Comparison of ENCODE assay signal across 9 cellular contexts in the genomic region with DNA sequence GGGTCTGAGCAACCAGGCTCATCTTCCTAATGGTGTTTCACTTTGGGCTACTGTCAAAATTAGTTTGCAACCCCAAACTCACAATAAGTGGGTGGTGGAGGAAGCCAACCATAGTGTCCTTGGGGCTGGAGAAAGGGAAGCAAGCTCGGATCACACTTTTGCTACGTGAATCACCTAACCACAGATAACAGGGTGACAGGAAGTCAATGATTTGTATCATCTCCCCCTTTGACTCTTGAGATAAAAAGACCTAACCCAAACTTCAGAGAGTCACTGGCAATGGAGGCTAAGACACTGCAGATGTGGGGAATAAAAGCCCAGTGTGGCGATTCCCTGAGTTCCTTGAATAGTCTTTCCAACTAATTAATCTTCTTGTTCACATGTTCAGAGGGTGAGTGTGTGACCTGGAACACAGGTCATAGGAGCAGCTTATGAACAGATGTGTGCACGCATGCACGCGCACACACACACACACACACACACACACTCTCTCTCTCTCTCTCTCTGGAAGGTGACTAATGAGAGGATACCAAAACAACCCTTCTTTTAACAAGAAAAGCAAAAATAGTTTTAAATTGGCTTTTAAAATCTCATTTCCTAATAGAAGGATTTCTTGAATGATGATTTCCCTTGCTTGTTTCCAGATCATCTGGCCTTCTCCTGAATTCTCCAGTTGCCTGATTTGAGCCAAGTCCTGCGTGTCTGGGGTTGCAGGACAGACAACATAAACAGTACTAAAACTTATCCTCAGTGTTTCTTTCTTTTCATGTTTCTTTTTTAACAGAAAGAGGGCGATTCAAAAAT. TPM values are rescaled to one million over a fixed set of nuclear protein-coding genes. Genes with fewer than 3 reads are reported as not detected.
DNase-seq lines count a peak whose midpoint lies in the region; ATAC-seq and TF ChIP-seq lines count a peak whose summit lies in the region.
"Had no signal": no experiment of that assay in that cellular context is flagged by ENCODE, and none has a peak within 500 bp of the region (broad histone marks: within the 10 kb centered on the region; RNA-seq: fewer than 3 reads in every experiment).

No MANE protein-coding gene starts in this region.

- H3K27ac ChIP-seq in PC-9 (no peak overlapping the region), sigmoid colon (peak overlapping the region in 3 of 4 donors; percentile 32 to 39 (median 33))

- DNase-seq in GM12865 (ENCODE audit: low read depth) (peak; percentile 43), PC-9 (no peak), sigmoid colon (no peak), type B pancreatic cell (ENCODE audit: extremely low spot score, unreplicated experiment) (no peak), DMS114 treated with DMSO at 0.1 percent for 48 hours (lab: John Stamatoyannopoulos, UW; ENCODE audit: unreplicated experiment) (no peak), NCI-H510A (lab: John Stamatoyannopoulos, UW) (no peak)
- no peak for DNase-seq in central memory CD8-positive, alpha-beta T cell (ENCODE audit: low spot score in 2 of 2)
- DNase-seq: left cardiac atrium had no signal

- H3F3A ChIP-seq in PC-9 (ENCODE audit: insufficient read depth, low read depth) = peaks cover 7% of the 10 kb centered on the region; the same call in 1 of the 2 replicates

- BruUV-seq in PC-9 (replicated peaks; lab: Mats Ljungman, UMichigan) = no TSS peak

- peak overlapping the region; percentile 16; the same call in 1 of the 2 replicates for H3K4me2 ChIP-seq in PC-9

- H3K4me3 ChIP-seq in GM12865 (ENCODE audit: low read depth, low read length) = no peak overlapping the region
- no peak overlapping the region for H3K4me3 ChIP-seq in PC-9
- no peak overlapping the region for H3K4me3 ChIP-seq in sigmoid colon

- H4K20me1 ChIP-seq in PC-9 (ENCODE audit: insufficient read depth) = 0 out of 2 replicates have a peak, but pooled peaks cover 5% of the 10 kb centered on the region

- peaks cover 6% of the 10 kb centered on the region for H3K36me3 Mint-ChIP-seq in central memory CD8-positive, alpha-beta T cell (ENCODE audit: insufficient read depth)
- no peaks in the 10 kb centered on the region for H3K36me3 Mint-ChIP-seq in type B pancreatic cell

- no peak for TF ChIP-seq EP300 in sigmoid colon (IDR thresholded peaks at IDR 0.05)

- peak overlapping the region; percentile 36 for H3K27ac Mint-ChIP-seq in central memory CD8-positive, alpha-beta T cell (ENCODE audit: low read depth)
- no peak overlapping the region for H3K27ac Mint-ChIP-seq in type B pancreatic cell

- no peak for TF ChIP-seq CTCF in GM12865 (IDR thresholded peaks at IDR 0.05; ENCODE audit: insufficient read depth, low read depth, low read length, missing control alignments)
- TF ChIP-seq CTCF in PC-9 (conservative IDR thresholded peaks at IDR 0.05) = no peak
- no peak for TF ChIP-seq CTCF in sigmoid colon (IDR thresholded peaks at IDR 0.05)
- no peak for TF ChIP-seq CTCF in type B pancreatic cell (conservative IDR thresholded peaks at IDR 0.05)

- H3K9me3 ChIP-seq in PC-9 (ENCODE audit: insufficient read depth, low read depth) (no peaks in the 10 kb centered on the region), sigmoid colon (no peaks in the 10 kb centered on the region)

- H3K79me2 ChIP-seq in PC-9 (ENCODE audit: low read depth) = peaks cover 21% of the 10 kb centered on the region

- intact Hi-C loops in PC-9 (cut with micrococcal nuclease; ENCODE audit: unreplicated experiment) = no loop called here
- intact Hi-C loops in sigmoid colon (cut with DNase I) = no loop called here

- peaks cover 88% of the 10 kb centered on the region for H3K4me1 Mint-ChIP-seq in central memory CD8-positive, alpha-beta T cell
- peaks cover 50% of the 10 kb centered on the region for H3K4me1 Mint-ChIP-seq in type B pancreatic cell (ENCODE audit: unreplicated experiment)

- no peaks in the 10 kb centered on the region for H3K9me3 Mint-ChIP-seq in central memory CD8-positive, alpha-beta T cell
- H3K9me3 Mint-ChIP-seq in type B pancreatic cell = no peaks in the 10 kb centered on the region

- H3K27me3 Mint-ChIP-seq in central memory CD8-positive, alpha-beta T cell = no peaks in the 10 kb centered on the region
- H3K27me3 Mint-ChIP-seq in type B pancreatic cell = no peaks in the 10 kb centered on the region

- H3K4me1 ChIP-seq in PC-9 (replicated peaks; ENCODE audit: insufficient read depth) (peaks cover 17% of the 10 kb centered on the region), sigmoid colon (peaks cover 0 to 54% (median 33%) of the 10 kb centered on the region in 4 donors)

- POLR2A ChIA-PET in PC-9 (lab: Charles Lee; ENCODE audit: unreplicated experiment) = no interaction called here

- TF ChIP-seq POLR2A in sigmoid colon (IDR thresholded peaks at IDR 0.05) = no peak

- CTCF ChIA-PET in PC-9 (lab: Charles Lee) = no interaction called here

- no peaks in the 10 kb centered on the region for H3K27me3 ChIP-seq in PC-9 (ENCODE audit: insufficient read depth, low read depth)
- H3K27me3 ChIP-seq in sigmoid colon = no peaks in the 10 kb centered on the region

- H3K36me3 ChIP-seq in PC-9 (ENCODE audit: low read depth) (no peaks in the 10 kb centered on the region), sigmoid colon (no peaks in the 10 kb centered on the region)

- whole genome bisulfite sequencing in sigmoid colon, 2 donors = 60 to 82% methylated on average over 8 of the region's 8 CpGs

- peak; percentile 63 for ATAC-seq in central memory CD8-positive, alpha-beta T cell (replicated peaks; ENCODE audit: extremely low read depth, poor library complexity, severe bottlenecking)
- no peak for ATAC-seq in GM21786 (IDR thresholded peaks at IDR 0.05; ENCODE audit: unreplicated experiment)

- H2AFZ ChIP-seq in PC-9 = no peak overlapping the region

- peak overlapping the region; percentile 24 for H3K4me3 Mint-ChIP-seq in central memory CD8-positive, alpha-beta T cell
- no peak overlapping the region for H3K4me3 Mint-ChIP-seq in type B pancreatic cell

- H3K9me2 ChIP-seq in PC-9 (ENCODE audit: insufficient read depth) = no peaks in the 10 kb centered on the region

RNA-seq across cellular contexts. Expression of a gene that starts 21.2 kb away (rescaled TPM):
- total RNA-seq in PC-9 (2021) (53.4 and 69.5 TPM in 2 replicates), sigmoid colon (100 to 1,000 TPM in 1 of 4 donors, 10 to 100 TPM in 3; 60.4 to 126 (median 83.6) TPM), type B pancreatic cell (ENCODE audit: low replicate concordance) (46.2 and 122 TPM in 2 replicates)
- polyA plus RNA-seq in sigmoid colon = 10 to 100 TPM; 10.8 to 34.1 (median 19.4) TPM
